ENCODE assay signal across 1 cellular context in the genomic region with DNA sequence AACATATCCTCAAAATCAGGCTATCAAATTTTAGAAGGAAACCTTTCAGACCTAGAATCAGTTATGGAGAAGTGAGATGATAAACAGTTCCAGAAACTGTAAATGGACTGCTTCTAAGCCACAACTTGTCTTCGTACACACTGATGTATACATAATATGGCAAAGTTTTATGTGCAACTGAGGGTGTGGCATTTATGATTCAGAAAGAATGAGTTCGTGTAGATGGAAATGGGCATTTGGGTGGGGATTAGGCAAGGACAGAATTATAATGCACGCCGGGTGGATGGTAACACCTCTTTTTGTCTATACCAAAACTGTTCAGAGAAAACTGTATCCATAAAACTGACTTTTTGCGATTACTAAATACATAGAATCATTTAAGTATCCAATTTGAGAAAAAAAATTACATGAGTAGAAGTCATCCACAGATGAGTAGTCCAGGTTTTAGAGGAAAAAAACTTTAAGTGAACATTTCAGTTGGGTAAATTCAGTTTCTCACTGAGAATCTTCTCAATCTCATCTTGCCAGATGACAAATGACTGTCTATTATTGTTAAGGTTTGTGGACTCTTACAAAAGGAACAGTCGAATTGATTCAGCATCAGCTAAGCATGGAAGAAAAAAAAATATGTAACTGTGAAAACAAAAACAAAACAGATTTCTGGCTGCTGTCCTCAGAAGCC.
TF ChIP-seq lines count a peak whose summit lies in the region.

No MANE protein-coding gene starts in this region.

TF ChIP-seq in WTC11, 78 proteins besides CTCF, POLR2A, EP300 and RAD21 (continued from another document):
- TF ChIP-seq, protein P1, sequence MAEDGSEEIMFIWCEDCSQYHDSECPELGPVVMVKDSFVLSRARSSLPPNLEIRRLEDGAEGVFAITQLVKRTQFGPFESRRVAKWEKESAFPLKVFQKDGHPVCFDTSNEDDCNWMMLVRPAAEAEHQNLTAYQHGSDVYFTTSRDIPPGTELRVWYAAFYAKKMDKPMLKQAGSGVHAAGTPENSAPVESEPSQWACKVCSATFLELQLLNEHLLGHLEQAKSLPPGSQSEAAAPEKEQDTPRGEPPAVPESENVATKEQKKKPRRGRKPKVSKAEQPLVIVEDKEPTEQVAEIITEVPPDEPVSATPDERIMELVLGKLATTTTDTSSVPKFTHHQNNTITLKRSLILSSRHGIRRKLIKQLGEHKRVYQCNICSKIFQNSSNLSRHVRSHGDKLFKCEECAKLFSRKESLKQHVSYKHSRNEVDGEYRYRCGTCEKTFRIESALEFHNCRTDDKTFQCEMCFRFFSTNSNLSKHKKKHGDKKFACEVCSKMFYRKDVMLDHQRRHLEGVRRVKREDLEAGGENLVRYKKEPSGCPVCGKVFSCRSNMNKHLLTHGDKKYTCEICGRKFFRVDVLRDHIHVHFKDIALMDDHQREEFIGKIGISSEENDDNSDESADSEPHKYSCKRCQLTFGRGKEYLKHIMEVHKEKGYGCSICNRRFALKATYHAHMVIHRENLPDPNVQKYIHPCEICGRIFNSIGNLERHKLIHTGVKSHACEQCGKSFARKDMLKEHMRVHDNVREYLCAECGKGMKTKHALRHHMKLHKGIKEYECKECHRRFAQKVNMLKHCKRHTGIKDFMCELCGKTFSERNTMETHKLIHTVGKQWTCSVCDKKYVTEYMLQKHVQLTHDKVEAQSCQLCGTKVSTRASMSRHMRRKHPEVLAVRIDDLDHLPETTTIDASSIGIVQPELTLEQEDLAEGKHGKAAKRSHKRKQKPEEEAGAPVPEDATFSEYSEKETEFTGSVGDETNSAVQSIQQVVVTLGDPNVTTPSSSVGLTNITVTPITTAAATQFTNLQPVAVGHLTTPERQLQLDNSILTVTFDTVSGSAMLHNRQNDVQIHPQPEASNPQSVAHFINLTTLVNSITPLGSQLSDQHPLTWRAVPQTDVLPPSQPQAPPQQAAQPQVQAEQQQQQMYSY (CRISPR knock-in tag; IDR thresholded peaks at IDR 0.05) = no peak
- TF ChIP-seq, protein P2, sequence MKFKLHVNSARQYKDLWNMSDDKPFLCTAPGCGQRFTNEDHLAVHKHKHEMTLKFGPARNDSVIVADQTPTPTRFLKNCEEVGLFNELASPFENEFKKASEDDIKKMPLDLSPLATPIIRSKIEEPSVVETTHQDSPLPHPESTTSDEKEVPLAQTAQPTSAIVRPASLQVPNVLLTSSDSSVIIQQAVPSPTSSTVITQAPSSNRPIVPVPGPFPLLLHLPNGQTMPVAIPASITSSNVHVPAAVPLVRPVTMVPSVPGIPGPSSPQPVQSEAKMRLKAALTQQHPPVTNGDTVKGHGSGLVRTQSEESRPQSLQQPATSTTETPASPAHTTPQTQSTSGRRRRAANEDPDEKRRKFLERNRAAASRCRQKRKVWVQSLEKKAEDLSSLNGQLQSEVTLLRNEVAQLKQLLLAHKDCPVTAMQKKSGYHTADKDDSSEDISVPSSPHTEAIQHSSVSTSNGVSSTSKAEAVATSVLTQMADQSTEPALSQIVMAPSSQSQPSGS (CRISPR knock-in tag; IDR thresholded peaks at IDR 0.05; ENCODE audit: borderline replicate concordance, low read depth) = no peak
- TF ChIP-seq, protein P3, sequence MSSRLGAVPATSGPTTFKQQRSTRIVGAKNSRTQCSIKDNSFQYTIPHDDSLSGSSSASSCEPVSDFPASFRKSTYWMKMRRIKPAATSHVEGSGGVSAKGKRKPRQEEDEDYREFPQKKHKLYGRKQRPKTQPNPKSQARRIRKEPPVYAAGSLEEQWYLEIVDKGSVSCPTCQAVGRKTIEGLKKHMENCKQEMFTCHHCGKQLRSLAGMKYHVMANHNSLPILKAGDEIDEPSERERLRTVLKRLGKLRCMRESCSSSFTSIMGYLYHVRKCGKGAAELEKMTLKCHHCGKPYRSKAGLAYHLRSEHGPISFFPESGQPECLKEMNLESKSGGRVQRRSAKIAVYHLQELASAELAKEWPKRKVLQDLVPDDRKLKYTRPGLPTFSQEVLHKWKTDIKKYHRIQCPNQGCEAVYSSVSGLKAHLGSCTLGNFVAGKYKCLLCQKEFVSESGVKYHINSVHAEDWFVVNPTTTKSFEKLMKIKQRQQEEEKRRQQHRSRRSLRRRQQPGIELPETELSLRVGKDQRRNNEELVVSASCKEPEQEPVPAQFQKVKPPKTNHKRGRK (CRISPR knock-in tag; IDR thresholded peaks at IDR 0.05; ENCODE audit: borderline replicate concordance) = no peak
- TF ChIP-seq CREB1 (CRISPR knock-in tag; IDR thresholded peaks at IDR 0.05) (no peak), FOXK1 (CRISPR knock-in tag; IDR thresholded peaks at IDR 0.05) (no peak), ZNF671 (CRISPR knock-in tag; IDR thresholded peaks at IDR 0.05) (no peak), EMX1 (CRISPR knock-in tag; IDR thresholded peaks at IDR 0.05) (no peak), CBFB (CRISPR knock-in tag; IDR thresholded peaks at IDR 0.05; ENCODE audit: low read depth) (no peak), SMAD4 (CRISPR knock-in tag; IDR thresholded peaks at IDR 0.05) (no peak), JAZF1 (CRISPR knock-in tag; IDR thresholded peaks at IDR 0.05) (no peak)
- TF ChIP-seq, protein P4, sequence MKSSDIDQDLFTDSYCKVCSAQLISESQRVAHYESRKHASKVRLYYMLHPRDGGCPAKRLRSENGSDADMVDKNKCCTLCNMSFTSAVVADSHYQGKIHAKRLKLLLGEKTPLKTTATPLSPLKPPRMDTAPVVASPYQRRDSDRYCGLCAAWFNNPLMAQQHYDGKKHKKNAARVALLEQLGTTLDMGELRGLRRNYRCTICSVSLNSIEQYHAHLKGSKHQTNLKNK (CRISPR knock-in tag; IDR thresholded peaks at IDR 0.05) = no peak
- TF ChIP-seq, protein P5, sequence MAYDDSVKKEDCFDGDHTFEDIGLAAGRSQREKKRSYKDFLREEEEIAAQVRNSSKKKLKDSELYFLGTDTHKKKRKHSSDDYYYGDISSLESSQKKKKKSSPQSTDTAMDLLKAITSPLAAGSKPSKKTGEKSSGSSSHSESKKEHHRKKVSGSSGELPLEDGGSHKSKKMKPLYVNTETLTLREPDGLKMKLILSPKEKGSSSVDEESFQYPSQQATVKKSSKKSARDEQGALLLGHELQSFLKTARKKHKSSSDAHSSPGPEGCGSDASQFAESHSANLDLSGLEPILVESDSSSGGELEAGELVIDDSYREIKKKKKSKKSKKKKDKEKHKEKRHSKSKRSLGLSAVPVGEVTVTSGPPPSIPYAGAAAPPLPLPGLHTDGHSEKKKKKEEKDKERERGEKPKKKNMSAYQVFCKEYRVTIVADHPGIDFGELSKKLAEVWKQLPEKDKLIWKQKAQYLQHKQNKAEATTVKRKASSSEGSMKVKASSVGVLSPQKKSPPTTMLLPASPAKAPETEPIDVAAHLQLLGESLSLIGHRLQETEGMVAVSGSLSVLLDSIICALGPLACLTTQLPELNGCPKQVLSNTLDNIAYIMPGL (CRISPR knock-in tag; IDR thresholded peaks at IDR 0.05) = no peak
- TF ChIP-seq, protein P6, sequence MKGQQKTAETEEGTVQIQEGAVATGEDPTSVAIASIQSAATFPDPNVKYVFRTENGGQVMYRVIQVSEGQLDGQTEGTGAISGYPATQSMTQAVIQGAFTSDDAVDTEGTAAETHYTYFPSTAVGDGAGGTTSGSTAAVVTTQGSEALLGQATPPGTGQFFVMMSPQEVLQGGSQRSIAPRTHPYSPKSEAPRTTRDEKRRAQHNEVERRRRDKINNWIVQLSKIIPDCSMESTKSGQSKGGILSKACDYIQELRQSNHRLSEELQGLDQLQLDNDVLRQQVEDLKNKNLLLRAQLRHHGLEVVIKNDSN (CRISPR knock-in tag; IDR thresholded peaks at IDR 0.05) = no peak
- TF ChIP-seq, protein P7, sequence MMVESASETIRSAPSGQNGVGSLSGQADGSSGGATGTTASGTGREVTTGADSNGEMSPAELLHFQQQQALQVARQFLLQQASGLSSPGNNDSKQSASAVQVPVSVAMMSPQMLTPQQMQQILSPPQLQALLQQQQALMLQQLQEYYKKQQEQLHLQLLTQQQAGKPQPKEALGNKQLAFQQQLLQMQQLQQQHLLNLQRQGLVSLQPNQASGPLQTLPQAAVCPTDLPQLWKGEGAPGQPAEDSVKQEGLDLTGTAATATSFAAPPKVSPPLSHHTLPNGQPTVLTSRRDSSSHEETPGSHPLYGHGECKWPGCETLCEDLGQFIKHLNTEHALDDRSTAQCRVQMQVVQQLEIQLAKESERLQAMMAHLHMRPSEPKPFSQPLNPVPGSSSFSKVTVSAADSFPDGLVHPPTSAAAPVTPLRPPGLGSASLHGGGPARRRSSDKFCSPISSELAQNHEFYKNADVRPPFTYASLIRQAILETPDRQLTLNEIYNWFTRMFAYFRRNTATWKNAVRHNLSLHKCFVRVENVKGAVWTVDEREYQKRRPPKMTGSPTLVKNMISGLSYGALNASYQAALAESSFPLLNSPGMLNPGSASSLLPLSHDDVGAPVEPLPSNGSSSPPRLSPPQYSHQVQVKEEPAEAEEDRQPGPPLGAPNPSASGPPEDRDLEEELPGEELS (CRISPR knock-in tag; IDR thresholded peaks at IDR 0.05) = no peak
- TF ChIP-seq, protein P8, sequence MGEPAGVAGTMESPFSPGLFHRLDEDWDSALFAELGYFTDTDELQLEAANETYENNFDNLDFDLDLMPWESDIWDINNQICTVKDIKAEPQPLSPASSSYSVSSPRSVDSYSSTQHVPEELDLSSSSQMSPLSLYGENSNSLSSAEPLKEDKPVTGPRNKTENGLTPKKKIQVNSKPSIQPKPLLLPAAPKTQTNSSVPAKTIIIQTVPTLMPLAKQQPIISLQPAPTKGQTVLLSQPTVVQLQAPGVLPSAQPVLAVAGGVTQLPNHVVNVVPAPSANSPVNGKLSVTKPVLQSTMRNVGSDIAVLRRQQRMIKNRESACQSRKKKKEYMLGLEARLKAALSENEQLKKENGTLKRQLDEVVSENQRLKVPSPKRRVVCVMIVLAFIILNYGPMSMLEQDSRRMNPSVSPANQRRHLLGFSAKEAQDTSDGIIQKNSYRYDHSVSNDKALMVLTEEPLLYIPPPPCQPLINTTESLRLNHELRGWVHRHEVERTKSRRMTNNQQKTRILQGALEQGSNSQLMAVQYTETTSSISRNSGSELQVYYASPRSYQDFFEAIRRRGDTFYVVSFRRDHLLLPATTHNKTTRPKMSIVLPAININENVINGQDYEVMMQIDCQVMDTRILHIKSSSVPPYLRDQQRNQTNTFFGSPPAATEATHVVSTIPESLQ (CRISPR knock-in tag; IDR thresholded peaks at IDR 0.05) = no peak
- TF ChIP-seq, protein P9, sequence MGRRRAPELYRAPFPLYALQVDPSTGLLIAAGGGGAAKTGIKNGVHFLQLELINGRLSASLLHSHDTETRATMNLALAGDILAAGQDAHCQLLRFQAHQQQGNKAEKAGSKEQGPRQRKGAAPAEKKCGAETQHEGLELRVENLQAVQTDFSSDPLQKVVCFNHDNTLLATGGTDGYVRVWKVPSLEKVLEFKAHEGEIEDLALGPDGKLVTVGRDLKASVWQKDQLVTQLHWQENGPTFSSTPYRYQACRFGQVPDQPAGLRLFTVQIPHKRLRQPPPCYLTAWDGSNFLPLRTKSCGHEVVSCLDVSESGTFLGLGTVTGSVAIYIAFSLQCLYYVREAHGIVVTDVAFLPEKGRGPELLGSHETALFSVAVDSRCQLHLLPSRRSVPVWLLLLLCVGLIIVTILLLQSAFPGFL (CRISPR knock-in tag; IDR thresholded peaks at IDR 0.05; ENCODE audit: borderline replicate concordance) = no peak
